In genomic region chr11:73660497-73661034, GRCh38 we compare ENCODE assay signal across 8 cellular contexts.
DNase-seq lines count a peak whose midpoint lies in the region; ATAC-seq and TF ChIP-seq lines count a peak whose summit lies in the region.

No MANE protein-coding gene starts in this region.

- TF ChIP-seq CTCF in 22Rv1 (IDR thresholded peaks at IDR 0.05) (no peak), HFF-Myc (IDR thresholded peaks at IDR 0.05; ENCODE audit: low read depth, low read length, missing control alignments) (no peak), choroid plexus epithelial cell (conservative IDR thresholded peaks at IDR 0.05; ENCODE audit: low read depth, low read length) (no peak)

- H3K27ac ChIP-seq in 22Rv1 (0 out of 2 replicates have a peak overlapping the region, but pooled peaks have one; percentile 22), muscle layer of duodenum (ENCODE audit: low read length) (no peak overlapping the region)

- H3K9me3 ChIP-seq in muscle layer of duodenum (ENCODE audit: control insufficient read depth in 1 of 2, low read length in 2 of 2): no peaks in the 10 kb centered on the region

- no peaks in the 10 kb centered on the region for H3K36me3 ChIP-seq in muscle layer of duodenum (ENCODE audit: control insufficient read depth in 1 of 2, insufficient read depth in 2 of 2, low read length in 2 of 2)

- H3K4me3 ChIP-seq in HFF-Myc (replicated peaks; ENCODE audit: low read depth, low read length) (peak overlapping the region; percentile 27), choroid plexus epithelial cell (ENCODE audit: low read depth, low read length) (peak overlapping the region; percentile 49), muscle layer of duodenum (ENCODE audit: low read depth in 1 of 2, low read length in 2 of 2) (peak overlapping the region; percentile 42 to 55)

- peaks cover 0 to 18% of the 10 kb centered on the region in 2 donors for H3K4me1 ChIP-seq in muscle layer of duodenum (ENCODE audit: control insufficient read depth in 1 of 2, insufficient read depth in 2 of 2, low read length in 2 of 2)

- ATAC-seq in GM19351 (IDR thresholded peaks at IDR 0.05; ENCODE audit: unreplicated experiment) (no peak), HG02970 (IDR thresholded peaks at IDR 0.05; ENCODE audit: low FRiP score, unreplicated experiment) (no peak)

- no peak for DNase-seq in HFF-Myc (ENCODE audit: extremely low read depth, low read depth)
- no peak for DNase-seq in choroid plexus epithelial cell (ENCODE audit: low read depth)
- DNase-seq in NCI-H2196 (lab: John Stamatoyannopoulos, UW; ENCODE audit: unreplicated experiment): no peak
- no peak for DNase-seq in COLO829 (ENCODE audit: low spot score)

- H3K27me3 ChIP-seq in muscle layer of duodenum (ENCODE audit: low read depth, low read length): no peaks in the 10 kb centered on the region
